ENCODE assay signal across 8 cellular contexts in genomic region chr2:224401641-224402342, GRCh38. TPM values are rescaled to one million over a fixed set of nuclear protein-coding genes. Genes with fewer than 3 reads are reported as not detected.
DNase-seq lines count a peak whose midpoint lies in the region; ATAC-seq, FAIRE-seq and TF ChIP-seq lines count a peak whose summit lies in the region.

TSS of gene FAM124B (minus strand) at chr2:224402107. CDS start at chr2:224401768, 339 bp downstream.

- H3K9me3 ChIP-seq in left lung = no peaks in the 10 kb centered on the region

- H3K27ac ChIP-seq in left lung = peak within 1 kb of the TSS; percentile 47 to 76

- no peak for TF ChIP-seq POLR2A in GM12891 (IDR thresholded peaks at IDR 0.05; ENCODE audit: low read depth, low read length)

- DNase-seq in OCI-M2 (lab: John Stamatoyannopoulos, UW; ENCODE audit: unreplicated experiment) (peak; percentile 70), astrocyte of the spinal cord (ENCODE audit: low read depth, low spot score) (peak; percentile 72), left lung (peak in 1 of 2 donors; percentile 72), NCI-H1436 (lab: John Stamatoyannopoulos, UW) (no peak), NCI-H345 treated with DMSO at 0.1 percent for 48 hours (lab: John Stamatoyannopoulos, UW; ENCODE audit: unreplicated experiment) (no peak), GM12891 (ENCODE audit: insufficient read length, low spot score) (no peak)
- peak; percentile 22 to 45 for DNase-seq in stimulated activated CD4-positive, alpha-beta T cell treated with anti-CD3 and anti-CD28 coated beads, Interleukin-2, amount 100 ng/mL, for 24 hours

- ATAC-seq in GM19395 (IDR thresholded peaks at IDR 0.05; ENCODE audit: unreplicated experiment) (peak; percentile 59), left lung (peak; percentile 91)

- H3K36me3 ChIP-seq in left lung = no peaks in the 10 kb centered on the region

- TF ChIP-seq CTCF in astrocyte of the spinal cord (IDR thresholded peaks at IDR 0.05; ENCODE audit: low read depth, low read length) (no peak), left lung (IDR thresholded peaks at IDR 0.05) (no peak)

- H3K27me3 ChIP-seq in left lung = no peaks in the 10 kb centered on the region

- in situ Hi-C loops in astrocyte of the spinal cord (cut with HindIII; ENCODE audit: low sequenced_read_pairs) = no loop called here

- H3K4me3 ChIP-seq in astrocyte of the spinal cord (ENCODE audit: low read depth, low read length) (no peak within 1 kb of the TSS), left lung (peak within 1 kb of the TSS in 1 of 2 donors; percentile 30)

- H3K4me1 ChIP-seq in left lung = peaks cover 0 to 36% of the 10 kb centered on the region in 2 donors

- intact Hi-C loops in left lung (cut with DNase I) = no loop called here

- FAIRE-seq in GM12891 (lab: Jason Lieb, UNC) = no peak

TF ChIP-seq in GM12891, 5 proteins besides CTCF, POLR2A, EP300 and RAD21:
- TF ChIP-seq TAF1 (IDR thresholded peaks at IDR 0.05; ENCODE audit: low read depth, low read length) (no peak), POLR2AphosphoS5 (IDR thresholded peaks at IDR 0.05; ENCODE audit: low read depth, low read length) (no peak), PAX5 (IDR thresholded peaks at IDR 0.05; ENCODE audit: insufficient read depth, low read length, severe bottlenecking) (no peak), SPI1 (IDR thresholded peaks at IDR 0.05; ENCODE audit: low read depth, low read length) (no peak), POU2F2 (IDR thresholded peaks at IDR 0.05; ENCODE audit: low read depth, low read length) (no peak)

RNA-seq across cellular contexts. Expression of gene FAM124B, which starts in this region (rescaled TPM):
- total RNA-seq in left lung = 1 to 10 TPM; 1.8 to 3.0 TPM
- not detected for polyA plus RNA-seq in GM12891 (2012; ENCODE audit: low read depth, missing spikeins)

Comparison
In these comparisons a context has a peak if more than half of its experiments do, and no peak if none do; other contexts are left out.
1. DNase-seq: peak in OCI-M2 (single experiment), astrocyte of the spinal cord (single experiment) and stimulated activated CD4-positive, alpha-beta T cell treated with anti-CD3 and anti-CD28 coated beads, Interleukin-2, amount 100 ng/mL, for 24 hours (2 of 2); none in NCI-H1436 (single experiment), NCI-H345 treated with DMSO at 0.1 percent for 48 hours (single experiment) and GM12891 (single experiment).